ENCODE assay signal across 23 cellular contexts in the genomic region with DNA sequence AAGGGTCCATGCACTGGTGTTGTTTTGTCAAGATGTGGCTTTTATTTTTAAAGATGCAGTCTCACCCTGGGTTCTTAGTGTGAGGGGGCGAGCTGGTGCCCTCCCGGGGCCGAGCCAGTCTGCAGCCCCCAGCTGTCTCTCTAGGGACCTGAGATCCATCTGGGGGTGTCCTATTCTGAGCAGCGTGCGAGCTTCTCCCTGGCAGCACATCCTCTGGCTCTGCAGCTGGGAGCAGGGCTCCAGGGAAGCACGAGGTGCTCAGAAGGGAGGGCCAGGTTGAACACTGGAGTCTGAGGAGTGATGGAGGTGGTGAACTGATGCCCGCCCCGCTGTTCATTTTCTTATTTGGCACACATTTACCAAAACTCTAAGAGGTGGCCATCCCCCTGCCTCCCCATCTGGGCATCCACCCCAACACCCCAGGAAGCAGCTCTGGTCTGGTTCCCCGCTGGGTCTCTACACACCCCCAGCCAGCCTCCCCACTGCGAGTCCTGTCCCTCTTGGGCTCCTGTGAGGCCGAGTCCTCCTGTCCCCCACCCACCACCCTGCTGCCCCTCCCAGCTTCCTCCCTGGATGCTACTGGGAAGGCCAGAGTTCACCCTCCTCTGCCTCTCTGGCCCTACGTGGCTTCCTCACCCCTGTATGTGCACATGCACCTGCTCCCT.
"Had no signal": no experiment of that assay in that cellular context is flagged by ENCODE, and none has a peak within 500 bp of the region (broad histone marks: within the 10 kb centered on the region; RNA-seq: fewer than 3 reads in every experiment).

No MANE protein-coding gene starts in this region.

- H3K4me3 ChIP-seq: adrenal gland, body of pancreas, coronary artery, dorsolateral prefrontal cortex, ovary, prostate gland, suprapubic skin, tibial artery had no signal

- H3K27me3 ChIP-seq: adrenal gland, body of pancreas, neutrophil, ovary had no signal

- H3K9me3 ChIP-seq: adrenal gland, body of pancreas, neutrophil, ovary, prostate gland, suprapubic skin had no signal

- DNase-seq: activated CD4-positive, alpha-beta memory T cell treated with anti-CD3 and anti-CD28 coated beads for 36 hours; activated CD4-positive, alpha-beta T cell treated with anti-CD3 and anti-CD28 coated beads, Interleukin-2, amount 10 ng/mL, durations not matched to agents 24 days and 14 days; activated CD8-positive, alpha-beta memory T cell treated with anti-CD3 and anti-CD28 coated beads, Interleukin-2, amount 50 U/mL, for 4 hours; activated naive CD4-positive, alpha-beta T cell treated with anti-CD3 and anti-CD28 coated beads for 36 hours; activated naive CD8-positive, alpha-beta T cell treated with anti-CD3 and anti-CD28 coated beads for 36 hours; activated T-cell treated with anti-CD3 and anti-CD28 coated beads, Interleukin-2, amount 50 U/mL, for 1 hour; adrenal gland; body of pancreas; cerebellar nuclear complex; effector memory CD4-positive, alpha-beta T cell; hippocampal formation; ovary; retina; stimulated activated naive CD4-positive, alpha-beta T cell; T-helper 1 cell had no signal

- H3K4me1 ChIP-seq: adrenal gland, body of pancreas, prostate gland, suprapubic skin, tibial artery had no signal

- FAIRE-seq: frontal cortex, keratinocyte had no signal

- ATAC-seq: body of pancreas had no signal

- H3K27ac ChIP-seq: adrenal gland, body of pancreas, coronary artery, dorsolateral prefrontal cortex, neutrophil, ovary, prostate gland, suprapubic skin, tibial artery had no signal

- H3K36me3 ChIP-seq: adrenal gland, neutrophil, ovary, prostate gland, suprapubic skin, tibial artery had no signal
